Comparison of ENCODE assay signal across 9 cellular contexts in genomic region chr12:104956870-104957301, GRCh38. TPM values are rescaled to one million over a fixed set of nuclear protein-coding genes. Genes with fewer than 3 reads are reported as not detected.
DNase-seq lines count a peak whose midpoint lies in the region; ATAC-seq and TF ChIP-seq lines count a peak whose summit lies in the region.
"Had no signal": no experiment of that assay in that cellular context is flagged by ENCODE, and none has a peak within 500 bp of the region (broad histone marks: within the 10 kb centered on the region; RNA-seq: fewer than 3 reads in every experiment).

No MANE protein-coding gene starts in this region.

- H3K27me3 Mint-ChIP-seq in activated T-cell treated with anti-CD3 and anti-CD28 coated beads, Interleukin-2, amount 50 U/mL, for 24 hours, result peaks cover 18% of the 10 kb centered on the region

- no peaks in the 10 kb centered on the region for H3K9me3 Mint-ChIP-seq in activated T-cell treated with anti-CD3 and anti-CD28 coated beads, Interleukin-2, amount 50 U/mL, for 24 hours

- 52% methylated on average over 7 of the region's 7 CpGs for WGBS in suprapubic skin
- 28% methylated on average over 7 of the region's 7 CpGs for WGBS in prostate gland

- intact Hi-C loops in prostate gland (cut with DNase I), result no loop called here

- H3K27ac Mint-ChIP-seq in activated T-cell treated with anti-CD3 and anti-CD28 coated beads, Interleukin-2, amount 50 U/mL, for 24 hours, result no peak overlapping the region

- DNase-seq in activated T-cell treated with anti-CD3 and anti-CD28 coated beads, Interleukin-2, amount 50 U/mL, for 24 hours, result no peak
- no peak for DNase-seq in activated T-cell treated with anti-CD3 and anti-CD28 coated beads, Interleukin-2, amount 50 U/mL, for 48 hours
- DNase-seq in fibroblast of villous mesenchyme (ENCODE audit: low read depth) (peak; percentile 42), suprapubic skin (ENCODE audit: low spot score in 2 of 2) (no peak), prostate gland (ENCODE audit: low spot score) (no peak), occipital lobe (lab: John Stamatoyannopoulos, UW) (no peak)

- no peaks in the 10 kb centered on the region for H3K27me3 ChIP-seq in suprapubic skin
- H3K27me3 ChIP-seq in prostate gland (replicated peaks; ENCODE audit: insufficient read depth), result no peaks in the 10 kb centered on the region

- H3K4me1 Mint-ChIP-seq in activated T-cell treated with anti-CD3 and anti-CD28 coated beads, Interleukin-2, amount 50 U/mL, for 24 hours (ENCODE audit: low read depth), result peaks cover 27% of the 10 kb centered on the region

- no peaks in the 10 kb centered on the region for H3K36me3 ChIP-seq in suprapubic skin
- no peaks in the 10 kb centered on the region for H3K36me3 ChIP-seq in prostate gland
- H3K36me3 ChIP-seq: BLaER1 had no signal

- H3K36me3 Mint-ChIP-seq in activated T-cell treated with anti-CD3 and anti-CD28 coated beads, Interleukin-2, amount 50 U/mL, for 24 hours (ENCODE audit: low read depth), result peaks cover 2% of the 10 kb centered on the region

- H3K4me3 ChIP-seq in fibroblast of villous mesenchyme (ENCODE audit: low read depth, low read length) (no peak overlapping the region), suprapubic skin (peak overlapping the region; percentile 82), prostate gland (no peak overlapping the region)

- peak overlapping the region; percentile 80 for H3K4me3 Mint-ChIP-seq in activated T-cell treated with anti-CD3 and anti-CD28 coated beads, Interleukin-2, amount 50 U/mL, for 24 hours

- TF ChIP-seq POLR2A in suprapubic skin (IDR thresholded peaks at IDR 0.05) (no peak), prostate gland (IDR thresholded peaks at IDR 0.05) (no peak)

- no peaks in the 10 kb centered on the region for H3K9me3 ChIP-seq in suprapubic skin
- H3K9me3 ChIP-seq in prostate gland, result no peaks in the 10 kb centered on the region
- H3K9me3 ChIP-seq: BLaER1 had no signal

- H3K27ac ChIP-seq in suprapubic skin (no peak overlapping the region), prostate gland (no peak overlapping the region)
- H3K27ac ChIP-seq: BLaER1 had no signal

- no peak for TF ChIP-seq CTCF in fibroblast of villous mesenchyme (IDR thresholded peaks at IDR 0.05; ENCODE audit: insufficient read depth, low read depth, low read length)
- TF ChIP-seq CTCF in suprapubic skin (IDR thresholded peaks at IDR 0.05), result no peak
- TF ChIP-seq CTCF in prostate gland (IDR thresholded peaks at IDR 0.05), result no peak

- H3K4me1 ChIP-seq in suprapubic skin, result peaks cover 22% of the 10 kb centered on the region
- H3K4me1 ChIP-seq in prostate gland (replicated peaks), result no peaks in the 10 kb centered on the region

- no peak for ATAC-seq in SK-N-SH treated with all-trans-retinoic acid at 6 μM for 48 hours
- ATAC-seq in GM18861 (IDR thresholded peaks at IDR 0.05; ENCODE audit: unreplicated experiment), result no peak

- TF ChIP-seq EP300 in suprapubic skin (IDR thresholded peaks at IDR 0.05), result no peak

TF ChIP-seq in SK-N-SH treated with all-trans-retinoic acid at 6 μM for 48 hours, 23 proteins besides CTCF, POLR2A, EP300 and RAD21:
- TF ChIP-seq ZFP30 (CRISPR knock-in tag; IDR thresholded peaks at IDR 0.05) (no peak), ZNF70 (CRISPR knock-in tag; IDR thresholded peaks at IDR 0.05) (peak; percentile 56; the same call in 1 of the 2 replicates), POU6F1 (CRISPR knock-in tag; IDR thresholded peaks at IDR 0.05; ENCODE audit: borderline replicate concordance, low read depth) (no peak), OSR1 (CRISPR knock-in tag; IDR thresholded peaks at IDR 0.05) (no peak), GLIS3 (CRISPR knock-in tag; IDR thresholded peaks at IDR 0.05) (no peak), PPARA (CRISPR knock-in tag; IDR thresholded peaks at IDR 0.05; ENCODE audit: borderline replicate concordance) (no peak), ARNTL (CRISPR knock-in tag; IDR thresholded peaks at IDR 0.05; ENCODE audit: borderline replicate concordance, low read depth) (no peak), ZC3H10 (CRISPR knock-in tag; IDR thresholded peaks at IDR 0.05) (no peak)

RNA-seq across cellular contexts. Expression of gene SLC41A2, which starts 1.2 kb away (rescaled TPM):
- total RNA-seq in fibroblast of villous mesenchyme, result 13.2 and 16.8 TPM in 2 replicates
- total RNA-seq in suprapubic skin, result 10 to 100 TPM in 1 of 4 donors, 1 to 10 TPM in 3; 1.8 to 14.6 (median 6.6) TPM
- 10 to 100 TPM; 10.3 to 18.7 TPM for total RNA-seq in prostate gland
- 190 TPM for total RNA-seq in occipital lobe

RNA-seq across cellular contexts. Expression of gene NOPCHAP1, which starts 29.2 kb away (rescaled TPM):
- 6.1 and 7.8 TPM in 2 replicates for total RNA-seq in fibroblast of villous mesenchyme
- total RNA-seq in suprapubic skin, result 1 to 10 TPM; 4.7 to 9.9 (median 6.6) TPM
- total RNA-seq in prostate gland, result 1 to 10 TPM; 2.8 to 6.5 TPM
- 18.7 TPM for total RNA-seq in occipital lobe
